15 cellular contexts compared by ENCODE assay signal in genomic region chr5:38718874-38719391, GRCh38.
DNase-seq lines count a peak whose midpoint lies in the region; TF ChIP-seq lines count a peak whose summit lies in the region.
"Had no signal": no experiment of that assay in that cellular context is flagged by ENCODE, and none has a peak within 500 bp of the region (broad histone marks: within the 10 kb centered on the region; RNA-seq: fewer than 3 reads in every experiment).

No MANE protein-coding gene starts in this region.

- H3K27me3 ChIP-seq in right atrium auricular region (no peaks in the 10 kb centered on the region), sigmoid colon (no peaks in the 10 kb centered on the region)

- H3K36me3 ChIP-seq in right atrium auricular region = no peaks in the 10 kb centered on the region
- H3K36me3 ChIP-seq in sigmoid colon = no peaks in the 10 kb centered on the region

- 60 to 61% methylated on average over 5 of the region's 5 CpGs for WGBS in sigmoid colon, 2 donors

- H3K9me3 ChIP-seq in right atrium auricular region = no peaks in the 10 kb centered on the region
- no peaks in the 10 kb centered on the region for H3K9me3 ChIP-seq in sigmoid colon

- TF ChIP-seq CTCF in right atrium auricular region (IDR thresholded peaks at IDR 0.05) (no peak), sigmoid colon (IDR thresholded peaks at IDR 0.05) (no peak)

- no peak for TF ChIP-seq EP300 in sigmoid colon (IDR thresholded peaks at IDR 0.05)

- peaks cover 0 to 25% of the 10 kb centered on the region in 2 donors for H3K4me1 ChIP-seq in right atrium auricular region
- H3K4me1 ChIP-seq in sigmoid colon = peaks cover 0 to 21% (median 14%) of the 10 kb centered on the region in 4 donors

- H3K27ac ChIP-seq in angular gyrus (ENCODE audit: low read depth, low read length) = peak overlapping the region; percentile 7
- peak overlapping the region; percentile 53 to 76 for H3K27ac ChIP-seq in right atrium auricular region
- H3K27ac ChIP-seq in sigmoid colon = peak overlapping the region; percentile 47 to 62 (median 59)
- H3K27ac ChIP-seq: C4-2B had no signal

- TF ChIP-seq POLR2A in sigmoid colon (IDR thresholded peaks at IDR 0.05) = no peak

- DNase-seq in GM03348 (ENCODE audit: low spot score) = peak; percentile 9
- no peak for DNase-seq in right atrium auricular region (ENCODE audit: low spot score)
- no peak for DNase-seq in sigmoid colon
- no peak for DNase-seq in T-helper 1 cell
- DNase-seq in HT-29 (ENCODE audit: low spot score) = no peak
- no peak for DNase-seq in nucleus accumbens (lab: John Stamatoyannopoulos, UW)
- DNase-seq in DMS114 treated with DMSO at 0.1 percent for 48 hours (lab: John Stamatoyannopoulos, UW; ENCODE audit: unreplicated experiment) = no peak
- DNase-seq: effector memory CD8-positive, alpha-beta T cell; GOT3; KBM-7; naive thymus-derived CD4-positive, alpha-beta T cell; NCI-H1930; T1000 had no signal

- intact Hi-C loops in sigmoid colon (cut with DNase I) = no loop called here

- H3K4me3 ChIP-seq in right atrium auricular region (no peak overlapping the region), sigmoid colon (no peak overlapping the region)

Comparison
In these comparisons a context has a peak if more than half of its experiments do, and no peak if none do; other contexts are left out.
1. H3K27ac ChIP-seq: peak in every context shown above with its lines; median percentile 64 in right atrium auricular region; 59 in sigmoid colon; 7 in angular gyrus.